Comparison of ENCODE assay signal across 26 cellular contexts in the genomic region with DNA sequence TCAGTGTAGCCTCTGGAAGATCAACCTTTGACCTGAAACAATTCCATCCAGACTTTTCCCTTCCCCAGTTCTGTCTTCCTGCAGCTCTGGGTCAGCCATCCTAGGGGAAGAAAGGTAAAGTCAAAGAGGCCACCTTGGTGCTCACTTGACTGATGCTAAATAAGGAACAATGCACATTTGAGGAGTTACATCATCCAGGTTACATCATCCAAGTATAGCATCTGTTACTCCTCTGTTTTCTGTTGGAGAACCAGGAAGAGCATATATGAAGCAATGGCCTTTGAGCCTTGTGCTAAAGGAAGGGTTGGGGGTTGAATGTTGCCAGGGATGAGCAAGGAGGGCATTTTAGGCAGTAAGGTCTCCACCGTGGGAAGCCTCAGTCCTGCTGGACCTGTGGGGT. TPM values are rescaled to one million over a fixed set of nuclear protein-coding genes. Genes with fewer than 3 reads are reported as not detected.
"Had no signal": no experiment of that assay in that cellular context is flagged by ENCODE, and none has a peak within 500 bp of the region (broad histone marks: within the 10 kb centered on the region; RNA-seq: fewer than 3 reads in every experiment).

No MANE protein-coding gene starts in this region.

- H3K9me3 ChIP-seq: adrenal gland, ascending aorta, colonic mucosa, heart right ventricle, prostate gland, right atrium auricular region, thoracic aorta had no signal

- H3K27ac Mint-ChIP-seq: activated naive CD4-positive, alpha-beta T cell treated with anti-CD3 and anti-CD28 coated beads, Interleukin-2, amount 50 U/mL, for 24 hours; effector memory CD8-positive, alpha-beta T cell; natural killer cell treated with Interleukin-12 subunit alpha and Interleukin-12 subunit beta and Interleukin-15 and Interleukin-18, amount 100 ng/mL, for 72 hours; type B pancreatic cell had no signal

- H3K27ac ChIP-seq: adrenal gland, ascending aorta, brain microvascular endothelial cell, colonic mucosa, dorsolateral prefrontal cortex, heart right ventricle, prostate gland, right atrium auricular region, thoracic aorta had no signal

- H3K4me3 ChIP-seq: adrenal gland, ascending aorta, colonic mucosa, dorsolateral prefrontal cortex, heart right ventricle, lung, prostate gland, right atrium auricular region, thoracic aorta had no signal

- H3K9me3 Mint-ChIP-seq: activated naive CD4-positive, alpha-beta T cell treated with anti-CD3 and anti-CD28 coated beads, Interleukin-2, amount 50 U/mL, for 24 hours; type B pancreatic cell had no signal

- H3K36me3 ChIP-seq: adrenal gland, ascending aorta, brain microvascular endothelial cell, colonic mucosa, heart right ventricle, prostate gland, right atrium auricular region, thoracic aorta had no signal

- ATAC-seq: effector memory CD8-positive, alpha-beta T cell; heart right ventricle; left lobe of liver; natural killer cell treated with Interleukin-12 subunit alpha and Interleukin-12 subunit beta and Interleukin-15 and Interleukin-18, amount 100 ng/mL, for 72 hours had no signal

- H3K36me3 Mint-ChIP-seq: activated naive CD4-positive, alpha-beta T cell treated with anti-CD3 and anti-CD28 coated beads, Interleukin-2, amount 50 U/mL, for 24 hours; natural killer cell treated with Interleukin-12 subunit alpha and Interleukin-12 subunit beta and Interleukin-15 and Interleukin-18, amount 100 ng/mL, for 72 hours; type B pancreatic cell had no signal

- DNase-seq: activated gamma-delta T cell treated with Interleukin-2 at 50 U/mL for 16 hours; activated T-cell treated with anti-CD3 and anti-CD28 coated beads, Interleukin-2, amount 50 U/mL, for 1 hour; adrenal gland; brain microvascular endothelial cell; colonic mucosa; dorsolateral prefrontal cortex; effector memory CD8-positive, alpha-beta T cell; foreskin fibroblast; heart right ventricle; islet precursor cell; midbrain; stimulated activated CD4-positive, alpha-beta T cell treated with anti-CD3 and anti-CD28 coated beads, Interleukin-4, amount 100 ng/mL, for 24 hours; stimulated activated naive CD4-positive, alpha-beta T cell treated with Interleukin-2 at 50 U/mL for 16 hours; T-helper 9 cell had no signal

- H3K4me1 Mint-ChIP-seq: activated naive CD4-positive, alpha-beta T cell treated with anti-CD3 and anti-CD28 coated beads, Interleukin-2, amount 50 U/mL, for 24 hours; central memory CD8-positive, alpha-beta T cell had no signal

- H3K27me3 ChIP-seq: ascending aorta, brain microvascular endothelial cell, right atrium auricular region had no signal

- H3K4me1 ChIP-seq: adrenal gland, ascending aorta, colonic mucosa, heart right ventricle, prostate gland, right atrium auricular region had no signal

- H3K4me3 Mint-ChIP-seq: activated naive CD4-positive, alpha-beta T cell treated with anti-CD3 and anti-CD28 coated beads, Interleukin-2, amount 50 U/mL, for 24 hours; central memory CD8-positive, alpha-beta T cell; effector memory CD8-positive, alpha-beta T cell; natural killer cell treated with Interleukin-12 subunit alpha and Interleukin-12 subunit beta and Interleukin-15 and Interleukin-18, amount 100 ng/mL, for 72 hours; type B pancreatic cell had no signal

RNA-seq across cellular contexts. Expression of gene DSCAM, which starts 3.1 kb away (rescaled TPM):
- total RNA-seq: ascending aorta; natural killer cell treated with Interleukin-12 subunit alpha and Interleukin-12 subunit beta and Interleukin-15 and Interleukin-18, amount 100 ng/mL, for 72 hours; osteocyte; right atrium auricular region; T-helper 1 cell treated with Interleukin-12 subunit alpha and Interleukin-12 subunit beta and Interleukin-4 antibody, amounts not matched to agents 30 ng/mL and 1 ng/mL, for 36 hours; thoracic aorta had no signal
